Comparison of ENCODE assay signal across 9 cellular contexts in genomic region chr9:134376386-134377142, GRCh38. TPM values are rescaled to one million over a fixed set of nuclear protein-coding genes. Genes with fewer than 3 reads are reported as not detected.
DNase-seq lines count a peak whose midpoint lies in the region; ATAC-seq, FAIRE-seq and TF ChIP-seq lines count a peak whose summit lies in the region.
"Had no signal": no experiment of that assay in that cellular context is flagged by ENCODE, and none has a peak within 500 bp of the region (broad histone marks: within the 10 kb centered on the region; RNA-seq: fewer than 3 reads in every experiment).

No MANE protein-coding gene starts in this region.

- no peak for FAIRE-seq in D721Med (lab: Jason Lieb, UNC)

- H3K4me3 ChIP-seq in HEK293 (ENCODE audit: low read depth, low read length) (no peak overlapping the region), right lobe of liver (peak overlapping the region; percentile 25 to 48 (median 42)), stomach (peak overlapping the region in 2 of 4 donors; percentile 11 to 25), brain microvascular endothelial cell (ENCODE audit: low read depth, low read length) (no peak overlapping the region)
- H3K4me3 ChIP-seq: MG63 had no signal

- TF ChIP-seq POLR2A in right lobe of liver (IDR thresholded peaks at IDR 0.05) (peak; percentile 58), stomach (IDR thresholded peaks at IDR 0.05) (no peak)

- H3K27me3 ChIP-seq in right lobe of liver (no peaks in the 10 kb centered on the region), stomach (no peaks in the 10 kb centered on the region), brain microvascular endothelial cell (replicated peaks) (no peaks in the 10 kb centered on the region)
- H3K27me3 ChIP-seq: MG63 had no signal

- TF ChIP-seq CTCF in HEK293 (tag by site-specific recombination; IDR thresholded peaks at IDR 0.05) = no peak
- TF ChIP-seq CTCF in right lobe of liver (IDR thresholded peaks at IDR 0.05) = no peak
- TF ChIP-seq CTCF in stomach (IDR thresholded peaks at IDR 0.05) = no peak
- no peak for TF ChIP-seq CTCF in brain microvascular endothelial cell (IDR thresholded peaks at IDR 0.05; ENCODE audit: low read depth, low read length, missing control alignments)
- TF ChIP-seq CTCF in D721Med (IDR thresholded peaks at IDR 0.05; ENCODE audit: insufficient read depth, missing control alignments) = no peak

- DNase-seq in right lobe of liver (peak; percentile 88 to 92 (median 88)), stomach (no peak), NCI-H2227 treated with DMSO at 0.1 percent for 48 hours (lab: John Stamatoyannopoulos, UW) (no peak), brain microvascular endothelial cell (no peak), D721Med (ENCODE audit: insufficient read length, low spot score) (no peak)
- DNase-seq: MG63 had no signal

- CTCF ChIA-PET in HEK293 (lab: Yijun Ruan, JAX) = interaction anchor here (1.1 kb wide), 1 partner anchor 205 kb away, joined by 3 read pairs; no protein-coding TSS in a partner anchor

- H3K4me1 ChIP-seq in HEK293 (ENCODE audit: control insufficient read depth, insufficient read depth, low read length) = peaks cover 4% of the 10 kb centered on the region; the same call in 1 of the 2 replicates
- peaks cover 0 to 99% (median 66%) of the 10 kb centered on the region in 4 donors for H3K4me1 ChIP-seq in right lobe of liver
- H3K4me1 ChIP-seq in stomach = peaks cover 84 to 100% (median 96%) of the 10 kb centered on the region in 4 donors

- intact Hi-C loops in right lobe of liver (cut with DNase I) (loop anchor here in 1 of 2 donors (5.0 kb wide), 1 partner anchor 39 kb away; no protein-coding TSS in a partner anchor), stomach (cut with DNase I; ENCODE audit: low total_unique reads) (no loop called here)

- TF ChIP-seq EP300 in stomach (IDR thresholded peaks at IDR 0.05) = no peak

- peak; percentile 4 to 46 (median 16) for ATAC-seq in right lobe of liver
- ATAC-seq in HG02642 (IDR thresholded peaks at IDR 0.05; ENCODE audit: poor library complexity, unreplicated experiment) = no peak

- WGBS in right lobe of liver (ENCODE audit: insufficient coverage, low coverage, low lambda C conversion rate, missing lambda C conversion rate) = no CpG with 5 or more reads among the region's 27 CpGs
- WGBS in stomach, 5 donors = 53 to 67% (median 54%) methylated on average over 15 to 27 of the region's 27 CpGs

- in situ Hi-C loops in brain microvascular endothelial cell (cut with HindIII; ENCODE audit: low pct_ligation_motif_present, low sequenced_read_pairs) = no loop called here

- no peak overlapping the region for H3K27ac ChIP-seq in HEK293 (ENCODE audit: extremely low read depth, low read depth, low read length)
- peak overlapping the region; percentile 67 for H3K27ac ChIP-seq in cingulate gyrus (ENCODE audit: low read depth, low read length)
- H3K27ac ChIP-seq in right lobe of liver = peak overlapping the region; percentile 94 to 96 (median 94)
- peak overlapping the region in 4 of 5 donors; percentile 80 to 90 (median 85) for H3K27ac ChIP-seq in stomach
- no peak overlapping the region for H3K27ac ChIP-seq in brain microvascular endothelial cell

- POLR2A ChIA-PET in HEK293 (lab: Yijun Ruan, JAX) = no interaction called here

- no peaks in the 10 kb centered on the region for H3K36me3 ChIP-seq in HEK293 (ENCODE audit: control insufficient read depth in 2 of 2, insufficient read depth in 1 of 2, low read length in 2 of 2)
- H3K36me3 ChIP-seq in right lobe of liver = no peaks in the 10 kb centered on the region
- H3K36me3 ChIP-seq in stomach = no peaks in the 10 kb centered on the region
- H3K36me3 ChIP-seq in brain microvascular endothelial cell (replicated peaks) = no peaks in the 10 kb centered on the region
- H3K36me3 ChIP-seq: MG63 had no signal

- H3K9me3 ChIP-seq in HEK293 (ENCODE audit: control insufficient read depth, insufficient read depth, low read depth, low read length) (no peaks in the 10 kb centered on the region), right lobe of liver (no peaks in the 10 kb centered on the region), stomach (no peaks in the 10 kb centered on the region)
- H3K9me3 ChIP-seq: MG63 had no signal

TF ChIP-seq in HEK293, 187 proteins besides CTCF, POLR2A, EP300 and RAD21:
- TF ChIP-seq ZNF600 (tag by site-specific recombination; IDR thresholded peaks at IDR 0.05) (0 out of 2 replicates have a peak, but pooled peaks have one; percentile 33), OSR2 (tag by site-specific recombination; IDR thresholded peaks at IDR 0.05) (no peak), KLF9 (tag by site-specific recombination; IDR thresholded peaks at IDR 0.05; ENCODE audit: low read depth) (peak; percentile 52; the same call in 1 of the 2 replicates)
- TF ChIP-seq, protein P1, sequence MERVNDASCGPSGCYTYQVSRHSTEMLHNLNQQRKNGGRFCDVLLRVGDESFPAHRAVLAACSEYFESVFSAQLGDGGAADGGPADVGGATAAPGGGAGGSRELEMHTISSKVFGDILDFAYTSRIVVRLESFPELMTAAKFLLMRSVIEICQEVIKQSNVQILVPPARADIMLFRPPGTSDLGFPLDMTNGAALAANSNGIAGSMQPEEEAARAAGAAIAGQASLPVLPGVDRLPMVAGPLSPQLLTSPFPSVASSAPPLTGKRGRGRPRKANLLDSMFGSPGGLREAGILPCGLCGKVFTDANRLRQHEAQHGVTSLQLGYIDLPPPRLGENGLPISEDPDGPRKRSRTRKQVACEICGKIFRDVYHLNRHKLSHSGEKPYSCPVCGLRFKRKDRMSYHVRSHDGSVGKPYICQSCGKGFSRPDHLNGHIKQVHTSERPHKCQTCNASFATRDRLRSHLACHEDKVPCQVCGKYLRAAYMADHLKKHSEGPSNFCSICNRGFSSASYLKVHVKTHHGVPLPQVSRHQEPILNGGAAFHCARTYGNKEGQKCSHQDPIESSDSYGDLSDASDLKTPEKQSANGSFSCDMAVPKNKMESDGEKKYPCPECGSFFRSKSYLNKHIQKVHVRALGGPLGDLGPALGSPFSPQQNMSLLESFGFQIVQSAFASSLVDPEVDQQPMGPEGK (tag by site-specific recombination; IDR thresholded peaks at IDR 0.05) = no peak
TF ChIP-seq in HEK293: peak in this region for 2.

RNA-seq across cellular contexts. Expression of gene RXRA, which starts 50.3 kb away (rescaled TPM):
- total RNA-seq in right lobe of liver (100 to 1,000 TPM; 105 to 165 (median 131) TPM), stomach (10 to 100 TPM; 14.0 to 68.4 (median 35.9) TPM)
- 10 to 100 TPM; 17.4 to 34.1 (median 24.4) TPM for polyA plus RNA-seq in stomach

Comparison
In these comparisons a context has a peak if more than half of its experiments do, and no peak if none do; other contexts are left out.
1. H3K27ac ChIP-seq: peak in cingulate gyrus (single experiment), right lobe of liver (3 of 3) and stomach (4 of 5); none in HEK293 (single experiment) and brain microvascular endothelial cell (single experiment).
2. H3K4me3 ChIP-seq: peak in right lobe of liver (3 of 3); none in HEK293 (single experiment) and brain microvascular endothelial cell (single experiment).
3. DNase-seq: peak in right lobe of liver (3 of 3); none in stomach (single experiment), NCI-H2227 treated with DMSO at 0.1 percent for 48 hours (single experiment), brain microvascular endothelial cell (single experiment) and D721Med (single experiment).